ENCODE assay signal across 20 cellular contexts in the genomic region with DNA sequence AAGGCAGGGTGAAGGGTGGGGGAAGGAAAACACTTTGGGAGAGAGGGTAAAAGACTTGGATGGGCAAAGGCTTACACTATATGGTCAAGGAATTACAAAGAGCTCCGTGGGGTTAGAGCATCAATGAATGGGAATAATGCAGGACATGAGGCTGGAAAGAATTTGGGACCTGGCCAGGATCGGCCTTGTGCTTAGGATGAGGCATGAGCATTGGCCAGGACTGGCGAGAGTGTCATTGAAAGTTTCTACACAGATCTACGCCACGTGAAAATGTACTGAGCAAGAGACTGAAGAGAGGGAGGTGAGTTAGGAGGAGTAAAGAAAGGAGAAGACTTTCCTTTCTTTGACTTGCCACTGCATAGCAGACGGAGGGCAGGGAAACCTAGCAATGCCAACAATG.
A peak's percentile ranks its signal among the peaks of the same experiment; 100 is the strongest.
DNase-seq lines count a peak whose midpoint lies in the region; ATAC-seq and TF ChIP-seq lines count a peak whose summit lies in the region.
"Had no signal": no experiment of that assay in that cellular context is flagged by ENCODE, and none has a peak within 500 bp of the region (broad histone marks: within the 10 kb centered on the region; RNA-seq: fewer than 3 reads in every experiment).

No MANE protein-coding gene starts in this region.

- CTCF ChIA-PET in IMR-90 (lab: Yijun Ruan, JAX), result no interaction called here

- H3K9ac ChIP-seq in IMR-90 (ENCODE audit: low read depth, low read length), result no peak overlapping the region
- H3K9ac ChIP-seq: BLaER1 had no signal

- DNase-seq in GM23338 (ENCODE audit: low spot score) (no peak), IMR-90 (no peak), adrenal gland (peak; percentile 26 to 65 (median 58)), NCI-H69 (lab: John Stamatoyannopoulos, UW) (no peak)
- DNase-seq in naive thymus-derived CD8-positive, alpha-beta T cell, result no peak
- DNase-seq: 8988T; ACHN; BE2C; C1 segment of cervical spinal cord; Caco-2; Calu3; CD4-positive, alpha-beta T cell; CD8-positive, alpha-beta T cell; DMS79 treated with DMSO at 0.1 percent for 48 hours; EL; GDM1 had no signal

- H3K27me3 ChIP-seq in GM23338 (ENCODE audit: insufficient read depth) (no peaks in the 10 kb centered on the region), IMR-90 (ENCODE audit: control insufficient read depth, insufficient read depth, low read length) (no peaks in the 10 kb centered on the region), adrenal gland (no peaks in the 10 kb centered on the region)
- H3K27me3 ChIP-seq: BE2C, BLaER1 had no signal

- ATAC-seq in GM23338 (no peak), IMR-90 (ENCODE audit: low read depth) (no peak), HG03097 (IDR thresholded peaks at IDR 0.05; ENCODE audit: low FRiP score, unreplicated experiment) (no peak), GM19324 (IDR thresholded peaks at IDR 0.05; ENCODE audit: low FRiP score, unreplicated experiment) (no peak)
- ATAC-seq in naive thymus-derived CD8-positive, alpha-beta T cell, result no peak
- ATAC-seq: CD8-positive, alpha-beta T cell; GM12878 had no signal

- H3K4me2 ChIP-seq in GM23338 (no peak overlapping the region), IMR-90 (ENCODE audit: low read depth, low read length) (no peak overlapping the region)
- H3K4me2 ChIP-seq: BLaER1 had no signal

- 92% methylated on average over 5 of the region's 6 CpGs; no CpG with 5 or more reads in 1 of the 2 experiments for WGBS in IMR-90 (ENCODE audit: extremely low coverage in 2 of 2, insufficient read length in 1 of 2), 2 experiments
- 58 to 68% (median 63%) methylated on average over 6 of the region's 6 CpGs for WGBS in adrenal gland, 4 donors

- H3K79me1 ChIP-seq in IMR-90 (ENCODE audit: low read depth in 1 of 2, low read length in 2 of 2), result no peaks in the 10 kb centered on the region

- H3K9me3 ChIP-seq in IMR-90 (ENCODE audit: control insufficient read depth, insufficient read depth, low read length) (no peaks in the 10 kb centered on the region), adrenal gland (replicated peaks in 1 of 3) (no peaks in the 10 kb centered on the region)
- H3K9me3 ChIP-seq: BE2C, BLaER1, Caco-2 had no signal

- H4K91ac ChIP-seq in IMR-90 (ENCODE audit: insufficient read depth, low read depth, low read length), result no peak overlapping the region

- H2BK15ac ChIP-seq in IMR-90 (ENCODE audit: low read depth, low read length), result no peak overlapping the region

- no TSS peak for BruUV-seq in IMR-90 (replicated peaks; lab: Mats Ljungman, UMichigan)

- POLR2A ChIA-PET in IMR-90 (lab: Charles Lee; ENCODE audit: unreplicated experiment), result no interaction called here
- POLR2A ChIA-PET in naive thymus-derived CD8-positive, alpha-beta T cell (lab: Charles Lee), result no interaction called here

- 0 out of 2 replicates have a peak overlapping the region, but pooled peaks have one; percentile 24 for H2AK5ac ChIP-seq in IMR-90 (ENCODE audit: low read depth, low read length)

- TF ChIP-seq POLR2A in IMR-90 (IDR thresholded peaks at IDR 0.05; ENCODE audit: low read depth, low read length) (no peak), adrenal gland (IDR thresholded peaks at IDR 0.05) (no peak)

- peaks cover 6% of the 10 kb centered on the region for H3K9me3 Mint-ChIP-seq in GM23338
- peaks cover 0 to 9% (median 0%) of the 10 kb centered on the region in 9 donors for H3K9me3 Mint-ChIP-seq in naive thymus-derived CD8-positive, alpha-beta T cell
- H3K9me3 Mint-ChIP-seq: CD8-positive, alpha-beta T cell had no signal

- H3K4me1 ChIP-seq in GM23338 (ENCODE audit: insufficient read depth) (no peaks in the 10 kb centered on the region), IMR-90 (ENCODE audit: control insufficient read depth, insufficient read depth, low read length) (peaks cover 9% of the 10 kb centered on the region), adrenal gland (replicated peaks in 1 of 2) (no peaks in the 10 kb centered on the region)
- H3K4me1 ChIP-seq: BE2C, Caco-2 had no signal

- H3K9me2 ChIP-seq in GM23338 (ENCODE audit: insufficient read depth), result peaks cover 10% of the 10 kb centered on the region; the same call in 1 of the 2 replicates

- no peaks in the 10 kb centered on the region for H3K79me2 ChIP-seq in GM23338 (replicated peaks; ENCODE audit: insufficient read depth)

- no peak overlapping the region for H3K18ac ChIP-seq in IMR-90 (ENCODE audit: low read depth, low read length)

- in situ Hi-C loops in IMR-90 (cut with MboI; ENCODE audit: low sequenced_read_pairs), result no loop called here

- H2AFZ ChIP-seq in GM23338 (peak overlapping the region; percentile 84; the same call in 1 of the 2 replicates), IMR-90 (replicated peaks; ENCODE audit: low read length, poor library complexity) (no peak overlapping the region)

- no peak overlapping the region for H3K4me3 Mint-ChIP-seq in GM23338
- H3K4me3 Mint-ChIP-seq in naive thymus-derived CD8-positive, alpha-beta T cell, result no peak overlapping the region
- H3K4me3 Mint-ChIP-seq: CD4-positive, alpha-beta T cell; CD8-positive, alpha-beta T cell had no signal

- H2BK20ac ChIP-seq in IMR-90 (ENCODE audit: low read depth, low read length), result no peak overlapping the region

- 0 out of 2 replicates have a peak, but pooled peaks cover 6% of the 10 kb centered on the region for H3K9me1 ChIP-seq in IMR-90 (ENCODE audit: insufficient read depth, low read length)

- H3K27ac Mint-ChIP-seq in GM23338, result no peak overlapping the region
- no peak overlapping the region for H3K27ac Mint-ChIP-seq in naive thymus-derived CD8-positive, alpha-beta T cell
- H3K27ac Mint-ChIP-seq: CD4-positive, alpha-beta T cell; CD8-positive, alpha-beta T cell had no signal

- no peak overlapping the region for H3K23ac ChIP-seq in IMR-90 (ENCODE audit: low read depth, low read length)

- H2BK120ac ChIP-seq in IMR-90 (ENCODE audit: low read depth, low read length), result no peak overlapping the region

- no peaks in the 10 kb centered on the region for H3F3A ChIP-seq in GM23338 (replicated peaks; ENCODE audit: low read depth)

- dilution Hi-C loops in IMR-90 (cut with HindIII; ENCODE audit: low sequenced_read_pairs, unreplicated experiment), result no loop called here

- peaks cover 7% of the 10 kb centered on the region for H3K4me1 Mint-ChIP-seq in GM23338
- H3K4me1 Mint-ChIP-seq in naive thymus-derived CD8-positive, alpha-beta T cell, result peaks cover 0 to 2% (median 0%) of the 10 kb centered on the region in 4 donors

- H4K5ac ChIP-seq in IMR-90 (ENCODE audit: low read depth, low read length), result no peak overlapping the region

- no peaks in the 10 kb centered on the region for H3K27me3 Mint-ChIP-seq in GM23338 (ENCODE audit: insufficient read depth, low read depth, poor library complexity)
- H3K27me3 Mint-ChIP-seq in naive thymus-derived CD8-positive, alpha-beta T cell, result no peaks in the 10 kb centered on the region
- H3K27me3 Mint-ChIP-seq: CD4-positive, alpha-beta T cell had no signal

- H3K4ac ChIP-seq in IMR-90 (ENCODE audit: low read depth, low read length), result no peak overlapping the region

- H4K8ac ChIP-seq in IMR-90 (ENCODE audit: low read depth in 2 of 2, low read length in 2 of 2), result no peak overlapping the region

- no peak overlapping the region for H3K56ac ChIP-seq in IMR-90 (ENCODE audit: extremely low read depth, insufficient read depth, low read length)

- intact Hi-C loops in IMR-90 (cut with micrococcal nuclease), result no loop called here
- intact Hi-C loops in adrenal gland (cut with DNase I), result no loop called here

- no peak overlapping the region for H3K14ac ChIP-seq in IMR-90 (replicated peaks; ENCODE audit: low read depth, low read length)

- no peak for TF ChIP-seq RAD21 in IMR-90 (IDR thresholded peaks at IDR 0.05; ENCODE audit: low read length)

- H4K20me1 ChIP-seq in GM23338 (replicated peaks; ENCODE audit: insufficient read depth), result no peaks in the 10 kb centered on the region
- no peaks in the 10 kb centered on the region for H4K20me1 ChIP-seq in IMR-90 (ENCODE audit: insufficient read depth, low read length)
- H4K20me1 ChIP-seq: BLaER1 had no signal

- no peaks in the 10 kb centered on the region for H3K36me3 Mint-ChIP-seq in GM23338 (ENCODE audit: low read depth)
- H3K36me3 Mint-ChIP-seq in naive thymus-derived CD8-positive, alpha-beta T cell, result peaks cover 0 to under 1% (median 0%) of the 10 kb centered on the region in 3 donors
- H3K36me3 Mint-ChIP-seq: CD8-positive, alpha-beta T cell had no signal

- H3K27ac ChIP-seq in GM23338 (ENCODE audit: low read depth) (no peak overlapping the region), IMR-90 (ENCODE audit: insufficient read depth, low read length) (no peak overlapping the region), adrenal gland (no peak overlapping the region)
- H3K27ac ChIP-seq: BLaER1 had no signal

- no peak overlapping the region for H2AK9ac ChIP-seq in IMR-90 (replicated peaks; ENCODE audit: low read depth, low read length, poor library complexity)

- H3K36me3 ChIP-seq in GM23338 (ENCODE audit: insufficient read depth) (no peaks in the 10 kb centered on the region; the same call in 1 of the 2 replicates), IMR-90 (ENCODE audit: control insufficient read depth, insufficient read depth, low read length) (no peaks in the 10 kb centered on the region), adrenal gland (replicated peaks in 1 of 2) (no peaks in the 10 kb centered on the region)
- H3K36me3 ChIP-seq: BE2C, BLaER1 had no signal

- TF ChIP-seq CTCF in GM23338 (conservative IDR thresholded peaks at IDR 0.05; ENCODE audit: low read depth in 2 of 2) (no peak), IMR-90 (conservative IDR thresholded peaks at IDR 0.05; ENCODE audit: low read depth, low read length) (no peak), adrenal gland (IDR thresholded peaks at IDR 0.05) (no peak)

- H2BK5ac ChIP-seq in IMR-90 (ENCODE audit: low read depth, low read length, poor library complexity, severe bottlenecking), result no peak overlapping the region

- no peak overlapping the region for H3K4me3 ChIP-seq in GM23338
- no peak overlapping the region for H3K4me3 ChIP-seq in IMR-90 (ENCODE audit: insufficient read depth, low read depth, low read length)
- no peak overlapping the region for H3K4me3 ChIP-seq in adrenal gland
- H3K4me3 ChIP-seq: BLaER1, GM12878 had no signal

TF ChIP-seq in GM23338, 12 proteins besides CTCF, POLR2A, EP300 and RAD21 (continues in another document):
- TF ChIP-seq EZH2 (IDR thresholded peaks at IDR 0.05; ENCODE audit: low read depth, unreplicated experiment) (no peak), JUNB (IDR thresholded peaks at IDR 0.05; ENCODE audit: unreplicated experiment) (no peak), ZNF114 (CRISPR knock-in tag; IDR thresholded peaks at IDR 0.05) (no peak), EZH2phosphoT487 (IDR thresholded peaks at IDR 0.05; ENCODE audit: unreplicated experiment) (no peak)

TF ChIP-seq in IMR-90, 13 proteins besides CTCF, POLR2A, EP300 and RAD21 (continues in another document):
- TF ChIP-seq MAZ (IDR thresholded peaks at IDR 0.05; ENCODE audit: borderline replicate concordance, low read depth, low read length), result no peak

Comparison
In these comparisons a context has a peak if more than half of its experiments do, and no peak if none do; other contexts are left out.
1. DNase-seq: peak in adrenal gland (7 of 7); none in GM23338 (single experiment), IMR-90 (single experiment), naive thymus-derived CD8-positive, alpha-beta T cell (0 of 10) and NCI-H69 (single experiment).